ENCODE assay signal across 3 cellular contexts in genomic region chr10:77380723-77381122, GRCh38.
TF ChIP-seq lines count a peak whose summit lies in the region.

No MANE protein-coding gene starts in this region.

TF ChIP-seq in liver, 16 proteins besides CTCF, POLR2A, EP300 and RAD21:
- TF ChIP-seq REST (IDR thresholded peaks at IDR 0.05) (no peak), JUND (IDR thresholded peaks at IDR 0.05) (peak in 1 of 2 donors; percentile 33), HNF4A (conservative IDR thresholded peaks at IDR 0.05) (peak; percentile 81 to 85), GABPA (IDR thresholded peaks at IDR 0.05 in 1 of 2, conservative IDR thresholded peaks at IDR 0.05 in 1 of 2) (no peak), NR2F2 (IDR thresholded peaks at IDR 0.05) (peak; percentile 23), TAF1 (conservative IDR thresholded peaks at IDR 0.05) (no peak), FOXA1 (IDR thresholded peaks at IDR 0.05) (peak; percentile 23), RXRA (IDR thresholded peaks at IDR 0.05) (peak; percentile 86 to 90), FOXA2 (IDR thresholded peaks at IDR 0.05) (peak; percentile 66), YY1 (IDR thresholded peaks at IDR 0.05) (peak; percentile 10), HNF4G (IDR thresholded peaks at IDR 0.05) (peak; percentile 54), EGR1 (IDR thresholded peaks at IDR 0.05; ENCODE audit: low read depth in 2 of 2) (peak in 1 of 2 donors; percentile 17), SP1 (IDR thresholded peaks at IDR 0.05) (peak; percentile 62), ZBTB33 (IDR thresholded peaks at IDR 0.05) (no peak), MAX (IDR thresholded peaks at IDR 0.05) (peak; percentile 19), ATF3 (IDR thresholded peaks at IDR 0.05) (no peak)
TF ChIP-seq in liver: peak in this region for 11.

TF ChIP-seq in HepG2, 621 proteins besides CTCF, POLR2A, EP300 and RAD21 (continued from another document):
- TF ChIP-seq ZNF362 (CRISPR knock-in tag; IDR thresholded peaks at IDR 0.05; ENCODE audit: borderline replicate concordance) (no peak), ZNF383 (CRISPR knock-in tag; IDR thresholded peaks at IDR 0.05; ENCODE audit: borderline replicate concordance) (no peak), ZNF629 (CRISPR knock-in tag; conservative IDR thresholded peaks at IDR 0.05) (no peak), HMGXB3 (CRISPR knock-in tag; IDR thresholded peaks at IDR 0.05; ENCODE audit: borderline replicate concordance) (no peak), STAG1 (CRISPR knock-in tag; IDR thresholded peaks at IDR 0.05) (no peak), TEF (CRISPR knock-in tag; IDR thresholded peaks at IDR 0.05) (no peak), DBP (CRISPR knock-in tag; IDR thresholded peaks at IDR 0.05; ENCODE audit: not compliant biosample characterization) (no peak), PBX3 (CRISPR knock-in tag; IDR thresholded peaks at IDR 0.05; ENCODE audit: borderline replicate concordance) (no peak), TFDP1 (CRISPR knock-in tag; IDR thresholded peaks at IDR 0.05; ENCODE audit: borderline replicate concordance) (no peak), FOXP1 (IDR thresholded peaks at IDR 0.05) (no peak), FOXP1 (CRISPR knock-in tag; IDR thresholded peaks at IDR 0.05) (no peak), JUND (CRISPR knock-in tag; IDR thresholded peaks at IDR 0.05) (no peak), ZFP90 (CRISPR knock-in tag; IDR thresholded peaks at IDR 0.05; ENCODE audit: borderline replicate concordance) (no peak), ZNF33B (CRISPR knock-in tag; IDR thresholded peaks at IDR 0.05) (no peak), ZNF577 (CRISPR knock-in tag; IDR thresholded peaks at IDR 0.05; ENCODE audit: borderline replicate concordance, low read depth) (no peak)

TF ChIP-seq in GM12878, 131 proteins besides CTCF, POLR2A, EP300 and RAD21 (continued from another document):
- no peak for TF ChIP-seq RAD51 (IDR thresholded peaks at IDR 0.05)
- no peak for TF ChIP-seq TCF7 (IDR thresholded peaks at IDR 0.05; ENCODE audit: borderline replicate concordance)
